1 cellular context compared by ENCODE assay signal in genomic region chr22:48053973-48054372, GRCh38.
TF ChIP-seq lines count a peak whose summit lies in the region.

No MANE protein-coding gene starts in this region.

TF ChIP-seq in SK-N-SH treated with all-trans-retinoic acid at 6 μM for 48 hours, 23 proteins besides CTCF, POLR2A, EP300 and RAD21 (continued from another document):
- no peak for TF ChIP-seq TSHZ2 (CRISPR knock-in tag; IDR thresholded peaks at IDR 0.05)
- no peak for TF ChIP-seq ZFP30 (CRISPR knock-in tag; IDR thresholded peaks at IDR 0.05)
- TF ChIP-seq ISL1 (CRISPR knock-in tag; IDR thresholded peaks at IDR 0.05): no peak
- no peak for TF ChIP-seq CSRNP3 (CRISPR knock-in tag; IDR thresholded peaks at IDR 0.05)
- no peak for TF ChIP-seq ZNF8 (CRISPR knock-in tag; IDR thresholded peaks at IDR 0.05)
- no peak for TF ChIP-seq ZFP3 (CRISPR knock-in tag; IDR thresholded peaks at IDR 0.05)
TF ChIP-seq in SK-N-SH treated with all-trans-retinoic acid at 6 μM for 48 hours: peak in this region for 0.
